1 cellular context compared by ENCODE assay signal in genomic region chr1:212727386-212728181, GRCh38.
TF ChIP-seq lines count a peak whose summit lies in the region.

No MANE protein-coding gene starts in this region.

TF ChIP-seq in HepG2, 621 proteins besides CTCF, POLR2A, EP300 and RAD21 (continued from another document):
- TF ChIP-seq IKZF5 (CRISPR knock-in tag; IDR thresholded peaks at IDR 0.05) (no peak), GABPB1 (CRISPR knock-in tag; IDR thresholded peaks at IDR 0.05) (no peak), NFE2L2 (IDR thresholded peaks at IDR 0.05; ENCODE audit: low read length) (no peak), ZBTB38 (CRISPR knock-in tag; IDR thresholded peaks at IDR 0.05) (peak; percentile 50; the same call in 1 of the 2 replicates)
- TF ChIP-seq, protein P1, sequence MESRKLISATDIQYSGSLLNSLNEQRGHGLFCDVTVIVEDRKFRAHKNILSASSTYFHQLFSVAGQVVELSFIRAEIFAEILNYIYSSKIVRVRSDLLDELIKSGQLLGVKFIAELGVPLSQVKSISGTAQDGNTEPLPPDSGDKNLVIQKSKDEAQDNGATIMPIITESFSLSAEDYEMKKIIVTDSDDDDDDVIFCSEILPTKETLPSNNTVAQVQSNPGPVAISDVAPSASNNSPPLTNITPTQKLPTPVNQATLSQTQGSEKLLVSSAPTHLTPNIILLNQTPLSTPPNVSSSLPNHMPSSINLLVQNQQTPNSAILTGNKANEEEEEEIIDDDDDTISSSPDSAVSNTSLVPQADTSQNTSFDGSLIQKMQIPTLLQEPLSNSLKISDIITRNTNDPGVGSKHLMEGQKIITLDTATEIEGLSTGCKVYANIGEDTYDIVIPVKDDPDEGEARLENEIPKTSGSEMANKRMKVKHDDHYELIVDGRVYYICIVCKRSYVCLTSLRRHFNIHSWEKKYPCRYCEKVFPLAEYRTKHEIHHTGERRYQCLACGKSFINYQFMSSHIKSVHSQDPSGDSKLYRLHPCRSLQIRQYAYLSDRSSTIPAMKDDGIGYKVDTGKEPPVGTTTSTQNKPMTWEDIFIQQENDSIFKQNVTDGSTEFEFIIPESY (CRISPR knock-in tag; IDR thresholded peaks at IDR 0.05): peak; percentile 84
